In genomic region chr12:128682542-128683315, GRCh38 we compare ENCODE assay signal across 18 cellular contexts.
DNase-seq lines count a peak whose midpoint lies in the region; ATAC-seq and TF ChIP-seq lines count a peak whose summit lies in the region.
"Had no signal": no experiment of that assay in that cellular context is flagged by ENCODE, and none has a peak within 500 bp of the region (broad histone marks: within the 10 kb centered on the region; RNA-seq: fewer than 3 reads in every experiment).

No MANE protein-coding gene starts in this region.

- H3K4me1 ChIP-seq in vagina: peaks cover 37% of the 10 kb centered on the region
- H3K4me1 ChIP-seq: BE2C, HAP-1, Peyer's patch had no signal

- DNase-seq in NCI-H69 (lab: John Stamatoyannopoulos, UW): peak; percentile 25
- DNase-seq in nephron progenitor cell: no peak
- DNase-seq in vagina (ENCODE audit: extremely low spot score in 2 of 2): no peak
- no peak for DNase-seq in activated naive CD4-positive, alpha-beta T cell treated with anti-CD3 and anti-CD28 coated beads, Interleukin-2, amount 50 U/mL, for 72 hours (ENCODE audit: low spot score in 2 of 2)
- DNase-seq: BE2C, Kasumi-1, NCI-H1417 treated with DMSO at 0.1 percent for 48 hours, NCI-H187, NCI-H2107, NCI-H446 treated with DMSO at 0.1 percent for 48 hours, NCI-H774, Peyer's patch had no signal

- peaks cover 0 to 89% (median 0%) of the 10 kb centered on the region in 5 experiments for H3K9me3 Mint-ChIP-seq in brain
- no peaks in the 10 kb centered on the region for H3K9me3 Mint-ChIP-seq in nephron progenitor cell
- peaks cover 8 to 12% of the 10 kb centered on the region in 2 donors for H3K9me3 Mint-ChIP-seq in activated naive CD4-positive, alpha-beta T cell treated with anti-CD3 and anti-CD28 coated beads, Interleukin-2, amount 50 U/mL, for 72 hours

- TF ChIP-seq POLR2A in vagina (IDR thresholded peaks at IDR 0.05): no peak

- peak overlapping the region; percentile 72 for H3K27ac ChIP-seq in vagina
- H3K27ac ChIP-seq: Peyer's patch had no signal

- H3K27me3 Mint-ChIP-seq in brain (peaks cover 14% of the 10 kb centered on the region), nephron progenitor cell (ENCODE audit: low read depth, poor library complexity) (no peaks in the 10 kb centered on the region)

- no peak for ATAC-seq in HG02588 (IDR thresholded peaks at IDR 0.05; ENCODE audit: unreplicated experiment)
- ATAC-seq in HG02884 (IDR thresholded peaks at IDR 0.05; ENCODE audit: unreplicated experiment): no peak
- ATAC-seq in activated naive CD4-positive, alpha-beta T cell treated with anti-CD3 and anti-CD28 coated beads, Interleukin-2, amount 50 U/mL, for 72 hours: no peak
- ATAC-seq: GM23338 had no signal

- H3K4me3 Mint-ChIP-seq in brain (no peak overlapping the region), nephron progenitor cell (no peak overlapping the region)
- H3K4me3 Mint-ChIP-seq: GM23338, IgD-negative memory B cell had no signal

- H3K36me3 ChIP-seq in vagina: no peaks in the 10 kb centered on the region
- H3K36me3 ChIP-seq: BE2C, HAP-1, Peyer's patch had no signal

- no peaks in the 10 kb centered on the region for H3K27me3 ChIP-seq in vagina
- H3K27me3 ChIP-seq: BE2C, Peyer's patch had no signal

- H3K4me3 ChIP-seq in vagina: no peak overlapping the region
- H3K4me3 ChIP-seq: GM23338, HAP-1, Peyer's patch had no signal

- H3K9me3 ChIP-seq in vagina: no peaks in the 10 kb centered on the region
- H3K9me3 ChIP-seq: BE2C, HAP-1, Peyer's patch had no signal

- H3K4me1 Mint-ChIP-seq in brain (peaks cover 13% of the 10 kb centered on the region), nephron progenitor cell (peaks cover 14% of the 10 kb centered on the region)
- H3K4me1 Mint-ChIP-seq: GM23338, IgD-negative memory B cell had no signal

- no peaks in the 10 kb centered on the region for H3K36me3 Mint-ChIP-seq in brain
- peaks cover 54% of the 10 kb centered on the region for H3K36me3 Mint-ChIP-seq in nephron progenitor cell (ENCODE audit: low read depth)
- peaks cover 0 to 11% of the 10 kb centered on the region in 2 donors for H3K36me3 Mint-ChIP-seq in activated naive CD4-positive, alpha-beta T cell treated with anti-CD3 and anti-CD28 coated beads, Interleukin-2, amount 50 U/mL, for 72 hours
- H3K36me3 Mint-ChIP-seq: IgD-negative memory B cell had no signal

- TF ChIP-seq CTCF in brain (conservative IDR thresholded peaks at IDR 0.05): no peak
- TF ChIP-seq CTCF in nephron progenitor cell (IDR thresholded peaks at IDR 0.05): no peak
- TF ChIP-seq CTCF in vagina (IDR thresholded peaks at IDR 0.05): no peak

- intact Hi-C loops in vagina (cut with DNase I): no loop called here

- peak overlapping the region in 3 of 5 experiments; percentile 55 to 71 (median 60) for H3K27ac Mint-ChIP-seq in brain
- peak overlapping the region; percentile 92 for H3K27ac Mint-ChIP-seq in nephron progenitor cell
- no peak overlapping the region for H3K27ac Mint-ChIP-seq in activated naive CD4-positive, alpha-beta T cell treated with anti-CD3 and anti-CD28 coated beads, Interleukin-2, amount 50 U/mL, for 72 hours
- H3K27ac Mint-ChIP-seq: GM23338, IgD-negative memory B cell had no signal

Comparison
In these comparisons a context has a peak if more than half of its experiments do, and no peak if none do; other contexts are left out.
1. H3K27ac Mint-ChIP-seq: peak in brain (3 of 5) and nephron progenitor cell (single experiment); none in activated naive CD4-positive, alpha-beta T cell treated with anti-CD3 and anti-CD28 coated beads, Interleukin-2, amount 50 U/mL, for 72 hours (0 of 2).